9 cellular contexts compared by ENCODE assay signal in the genomic region with DNA sequence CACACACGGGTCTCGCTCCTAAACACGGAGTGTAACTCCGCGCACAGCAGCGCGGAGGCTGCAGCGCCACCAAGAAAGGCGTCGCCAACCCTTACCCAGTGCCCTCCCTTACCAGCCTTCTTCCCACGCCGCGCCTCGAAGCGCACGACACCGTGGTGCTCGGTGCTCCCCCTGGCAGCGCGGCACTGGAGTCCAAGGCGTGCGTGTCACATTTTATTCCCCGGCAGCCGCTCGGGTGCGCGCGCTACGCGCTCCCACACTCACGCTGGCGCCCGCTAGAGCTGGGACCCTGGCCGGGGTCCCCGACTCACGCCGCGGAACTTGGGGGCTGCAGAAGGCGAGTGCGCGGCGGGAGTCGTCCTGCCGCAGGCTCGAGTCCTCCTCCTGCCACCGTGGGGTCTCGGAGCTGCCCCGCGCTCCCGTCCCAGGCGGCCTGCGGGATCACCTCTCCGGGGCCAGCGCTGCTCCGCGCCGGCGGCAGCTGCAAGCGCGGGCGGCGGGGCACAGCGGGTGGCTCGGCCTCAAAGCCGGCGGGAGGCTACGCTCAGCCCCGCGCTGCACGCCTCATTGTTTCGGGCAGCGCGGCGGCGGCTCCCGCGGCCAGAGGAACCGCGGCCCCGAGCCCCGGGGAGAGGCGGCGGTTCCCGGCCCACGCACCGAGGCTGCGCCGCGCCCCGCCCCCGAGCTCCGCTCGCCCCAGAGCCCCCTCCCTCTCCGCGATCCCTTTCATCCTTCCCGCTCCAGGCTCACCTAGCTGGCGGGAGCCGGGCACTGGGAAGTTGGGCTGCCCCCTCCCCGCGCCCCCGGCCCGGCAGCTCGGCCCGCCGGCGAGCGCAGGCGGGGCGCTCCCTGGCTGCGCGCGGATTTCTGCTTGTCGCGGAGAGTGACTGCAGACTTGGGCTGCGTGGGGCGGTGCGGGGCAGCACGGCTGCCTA. TPM values are rescaled to one million over a fixed set of nuclear protein-coding genes. Genes with fewer than 3 reads are reported as not detected.
DNase-seq lines count a peak whose midpoint lies in the region; ATAC-seq, FAIRE-seq and TF ChIP-seq lines count a peak whose summit lies in the region.
"Had no signal": no experiment of that assay in that cellular context is flagged by ENCODE, and none has a peak within 500 bp of the region (broad histone marks: within the 10 kb centered on the region; RNA-seq: fewer than 3 reads in every experiment).

A gene with protein sequence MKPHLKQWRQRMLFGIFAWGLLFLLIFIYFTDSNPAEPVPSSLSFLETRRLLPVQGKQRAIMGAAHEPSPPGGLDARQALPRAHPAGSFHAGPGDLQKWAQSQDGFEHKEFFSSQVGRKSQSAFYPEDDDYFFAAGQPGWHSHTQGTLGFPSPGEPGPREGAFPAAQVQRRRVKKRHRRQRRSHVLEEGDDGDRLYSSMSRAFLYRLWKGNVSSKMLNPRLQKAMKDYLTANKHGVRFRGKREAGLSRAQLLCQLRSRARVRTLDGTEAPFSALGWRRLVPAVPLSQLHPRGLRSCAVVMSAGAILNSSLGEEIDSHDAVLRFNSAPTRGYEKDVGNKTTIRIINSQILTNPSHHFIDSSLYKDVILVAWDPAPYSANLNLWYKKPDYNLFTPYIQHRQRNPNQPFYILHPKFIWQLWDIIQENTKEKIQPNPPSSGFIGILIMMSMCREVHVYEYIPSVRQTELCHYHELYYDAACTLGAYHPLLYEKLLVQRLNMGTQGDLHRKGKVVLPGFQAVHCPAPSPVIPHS (minus strand): TSS at position 187 of the 935 bp plus-strand sequence. CDS start 42,190 bp downstream, outside the sequence.

- under 1% methylated on average over 118 of the region's 118 CpGs for WGBS in HUES64

- H3K4me3 Mint-ChIP-seq in astrocyte (ENCODE audit: unreplicated experiment): peak within 1 kb of the TSS; percentile 97
- peak within 1 kb of the TSS in 1 of 2 donors; percentile 20 for H3K4me3 Mint-ChIP-seq in stimulated activated naive B cell treated with anti-CD40 and anti-IgM and Interleukin-4, amounts not matched to agents 10 μg/mL and 1 μg/mL and 100 μg/mL, for 72 hours

- H3K9me3 ChIP-seq in HUES64 (ENCODE audit: insufficient read depth, low read depth, low read length): no peaks in the 10 kb centered on the region
- H3K9me3 ChIP-seq in astrocyte (ENCODE audit: insufficient read depth, low read depth, low read length): no peaks in the 10 kb centered on the region

- peak in 1 of 2 donors; percentile 16 for ATAC-seq in stimulated activated naive B cell treated with anti-CD40 and anti-IgM and Interleukin-4, amounts not matched to agents 10 μg/mL and 1 μg/mL and 100 μg/mL, for 72 hours (replicated peaks)

- peaks cover 23% of the 10 kb centered on the region for H4K20me1 ChIP-seq in astrocyte (ENCODE audit: insufficient read depth, low read length)

- peak within 1 kb of the TSS; percentile 81 for H2AFZ ChIP-seq in astrocyte (ENCODE audit: low read depth, low read length)

- H3K36me3 ChIP-seq in HUES64 (ENCODE audit: insufficient read depth, low read length): no peaks in the 10 kb centered on the region
- no peaks in the 10 kb centered on the region for H3K36me3 ChIP-seq in astrocyte (ENCODE audit: insufficient read depth, low read length)

- H3K4me1 Mint-ChIP-seq in astrocyte (ENCODE audit: low read depth, unreplicated experiment): peaks cover 19% of the 10 kb centered on the region
- H3K4me1 Mint-ChIP-seq in stimulated activated naive B cell treated with anti-CD40 and anti-IgM and Interleukin-4, amounts not matched to agents 10 μg/mL and 1 μg/mL and 100 μg/mL, for 72 hours: peaks cover 4 to 10% of the 10 kb centered on the region in 2 donors

- peak within 1 kb of the TSS; percentile 66 for H3K4me3 ChIP-seq in HUES64 (ENCODE audit: low read length)
- peak within 1 kb of the TSS; percentile 76 for H3K4me3 ChIP-seq in astrocyte (ENCODE audit: insufficient read depth, low read depth, low read length)

- H3K27me3 Mint-ChIP-seq in astrocyte (ENCODE audit: low read depth, unreplicated experiment): peaks cover 6% of the 10 kb centered on the region
- H3K27me3 Mint-ChIP-seq in stimulated activated naive B cell treated with anti-CD40 and anti-IgM and Interleukin-4, amounts not matched to agents 10 μg/mL and 1 μg/mL and 100 μg/mL, for 72 hours: peaks cover 21 to 38% of the 10 kb centered on the region in 2 donors

- peak within 1 kb of the TSS; percentile 95 for H3K4me2 ChIP-seq in astrocyte (ENCODE audit: low read length)

- no peak within 1 kb of the TSS for H3K27ac ChIP-seq in HUES64 (ENCODE audit: low read depth, low read length)
- H3K27ac ChIP-seq in astrocyte (ENCODE audit: low read depth, low read length): peak within 1 kb of the TSS; percentile 65

- no peak for FAIRE-seq in astrocyte (lab: Jason Lieb, UNC)

- H3K9ac ChIP-seq in HUES64 (ENCODE audit: low read depth, low read length): peak within 1 kb of the TSS; percentile 83
- peak within 1 kb of the TSS; percentile 87 for H3K9ac ChIP-seq in astrocyte (ENCODE audit: low read length)

- H3K27ac Mint-ChIP-seq in astrocyte (ENCODE audit: unreplicated experiment): peak within 1 kb of the TSS; percentile 92
- peak within 1 kb of the TSS; percentile 69 for H3K27ac Mint-ChIP-seq in stimulated activated naive B cell treated with anti-CD40 and anti-IgM and Interleukin-4, amounts not matched to agents 10 μg/mL and 1 μg/mL and 100 μg/mL, for 72 hours

- no peak for TF ChIP-seq CTCF in astrocyte (IDR thresholded peaks at IDR 0.05; ENCODE audit: insufficient read depth, low read depth, low read length)
- TF ChIP-seq CTCF in GM10266 (IDR thresholded peaks at IDR 0.05; ENCODE audit: control insufficient read depth, insufficient read depth, low read depth, missing control alignments): no peak

- peaks cover 43% of the 10 kb centered on the region for H3K79me2 ChIP-seq in astrocyte (ENCODE audit: insufficient read depth, low read length)

- no peaks in the 10 kb centered on the region for H3K36me3 Mint-ChIP-seq in astrocyte (ENCODE audit: low read depth, unreplicated experiment)
- H3K36me3 Mint-ChIP-seq in stimulated activated naive B cell treated with anti-CD40 and anti-IgM and Interleukin-4, amounts not matched to agents 10 μg/mL and 1 μg/mL and 100 μg/mL, for 72 hours: peaks cover 0 to 2% of the 10 kb centered on the region in 2 donors

- H3K27me3 ChIP-seq in HUES64 (ENCODE audit: insufficient read depth, low read length): peaks cover 73% of the 10 kb centered on the region
- H3K27me3 ChIP-seq in astrocyte (ENCODE audit: insufficient read depth, low read length): peaks cover 10% of the 10 kb centered on the region

- H3K4me1 ChIP-seq in HUES64 (ENCODE audit: insufficient read depth, low read length) (peaks cover 38% of the 10 kb centered on the region), astrocyte (ENCODE audit: insufficient read depth, low read length) (no peaks in the 10 kb centered on the region)

- no peak for DNase-seq in astrocyte (ENCODE audit: low read depth)
- peak; percentile 69 for DNase-seq in iPS-NIHi11 (ENCODE audit: low spot score)
- no peak for DNase-seq in stimulated activated naive B cell treated with anti-CD40 and anti-IgM and Interleukin-4, amounts not matched to agents 10 μg/mL and 1 μg/mL and 100 μg/mL, for 72 hours
- no peak for DNase-seq in midbrain (lab: John Stamatoyannopoulos, UW)
- no peak for DNase-seq in SIG-M5 (lab: John Stamatoyannopoulos, UW)
- no peak for DNase-seq in GM10266 (ENCODE audit: extremely low spot score)

- no peaks in the 10 kb centered on the region for H3K9me3 Mint-ChIP-seq in astrocyte (ENCODE audit: unreplicated experiment)
- H3K9me3 Mint-ChIP-seq in stimulated activated naive B cell treated with anti-CD40 and anti-IgM and Interleukin-4, amounts not matched to agents 10 μg/mL and 1 μg/mL and 100 μg/mL, for 72 hours: no peaks in the 10 kb centered on the region

RNA-seq across cellular contexts. Expression of the gene that starts here (rescaled TPM):
- polyA plus RNA-seq in HUES64 (2013, experiment 1 of 2): 4.2 TPM
- polyA plus RNA-seq in HUES64 (2013, experiment 2 of 2): 4.9 TPM
- total RNA-seq in astrocyte: 59.8 and 120 TPM in 2 replicates
- total RNA-seq: myocyte, NCI-H460 had no signal
